ENCODE assay signal across 8 cellular contexts in the genomic region with DNA sequence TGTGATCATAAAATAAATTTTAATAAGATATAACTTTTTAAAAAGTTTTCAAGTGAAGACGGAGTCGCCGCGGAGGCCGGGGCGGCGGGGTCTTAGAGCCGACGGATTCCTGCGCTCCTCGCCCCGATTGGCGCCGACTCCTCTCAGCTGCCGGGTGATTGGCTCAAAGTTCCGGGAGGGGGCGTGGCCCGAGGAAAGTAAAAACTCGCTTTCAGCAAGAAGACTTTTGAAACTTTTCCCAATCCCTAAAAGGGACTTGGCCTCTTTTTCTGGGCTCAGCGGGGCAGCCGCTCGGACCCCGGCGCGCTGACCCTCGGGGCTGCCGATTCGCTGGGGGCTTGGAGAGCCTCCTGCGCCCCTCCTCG. TPM values are rescaled to one million over a fixed set of nuclear protein-coding genes. Genes with fewer than 3 reads are reported as not detected.
DNase-seq lines count a peak whose midpoint lies in the region; ATAC-seq lines count a peak whose summit lies in the region.

A gene (plus strand): TSS at position 229 of the 365 bp plus-strand sequence. CDS start 507 bp downstream, outside the sequence.

- H3K4me1 Mint-ChIP-seq in T-cell: peaks cover 19 to 32% (median 20%) of the 10 kb centered on the region in 3 donors
- peaks cover 15% of the 10 kb centered on the region for H3K4me1 Mint-ChIP-seq in central memory CD8-positive, alpha-beta T cell
- peaks cover 21% of the 10 kb centered on the region for H3K4me1 Mint-ChIP-seq in stimulated activated memory B cell treated with anti-CD40 and anti-IgM and Interleukin-4, amounts not matched to agents 10 μg/mL and 1 μg/mL and 100 μg/mL, for 72 hours

- H3K4me3 Mint-ChIP-seq in T-cell: peak within 1 kb of the TSS; percentile 6 to 68 (median 21)
- H3K4me3 Mint-ChIP-seq in central memory CD8-positive, alpha-beta T cell: peak within 1 kb of the TSS; percentile 36
- H3K4me3 Mint-ChIP-seq in stimulated activated memory B cell treated with anti-CD40 and anti-IgM and Interleukin-4, amounts not matched to agents 10 μg/mL and 1 μg/mL and 100 μg/mL, for 72 hours: no peak within 1 kb of the TSS

- DNase-seq in DMS114 treated with DMSO at 0.1 percent for 48 hours (lab: John Stamatoyannopoulos, UW; ENCODE audit: unreplicated experiment): peak; percentile 78
- peak in 26 of 34 experiments; percentile 17 to 63 (median 36) for DNase-seq in T-cell
- DNase-seq in central memory CD8-positive, alpha-beta T cell (ENCODE audit: low spot score in 2 of 2): no peak
- peak; percentile 93 for DNase-seq in islet precursor cell
- peak; percentile 68 for DNase-seq in stimulated activated CD4-positive, alpha-beta T cell treated with anti-CD3 and anti-CD28 coated beads, Interleukin-4, amount 100 ng/mL, for 1 hour

- H3K9me3 Mint-ChIP-seq in T-cell: no peaks in the 10 kb centered on the region
- H3K9me3 Mint-ChIP-seq in central memory CD8-positive, alpha-beta T cell: no peaks in the 10 kb centered on the region
- H3K9me3 Mint-ChIP-seq in stimulated activated memory B cell treated with anti-CD40 and anti-IgM and Interleukin-4, amounts not matched to agents 10 μg/mL and 1 μg/mL and 100 μg/mL, for 72 hours: no peaks in the 10 kb centered on the region

- POLR2A ChIA-PET in T-cell (lab: Charles Lee): no interaction called here

- H3K36me3 Mint-ChIP-seq in T-cell: no peaks in the 10 kb centered on the region
- H3K36me3 Mint-ChIP-seq in central memory CD8-positive, alpha-beta T cell (ENCODE audit: insufficient read depth): peaks cover 2% of the 10 kb centered on the region
- no peaks in the 10 kb centered on the region for H3K36me3 Mint-ChIP-seq in stimulated activated memory B cell treated with anti-CD40 and anti-IgM and Interleukin-4, amounts not matched to agents 10 μg/mL and 1 μg/mL and 100 μg/mL, for 72 hours

- H3K27me3 Mint-ChIP-seq in T-cell: peaks cover 52 to 74% of the 10 kb centered on the region in 2 donors
- peaks cover 60% of the 10 kb centered on the region for H3K27me3 Mint-ChIP-seq in central memory CD8-positive, alpha-beta T cell
- peaks cover 74% of the 10 kb centered on the region for H3K27me3 Mint-ChIP-seq in stimulated activated memory B cell treated with anti-CD40 and anti-IgM and Interleukin-4, amounts not matched to agents 10 μg/mL and 1 μg/mL and 100 μg/mL, for 72 hours

- CTCF ChIA-PET in T-cell (lab: Charles Lee): no interaction called here

- ATAC-seq in T-cell (replicated peaks in 1 of 4): peak in 1 of 4 experiments; percentile 66
- no peak for ATAC-seq in central memory CD8-positive, alpha-beta T cell (replicated peaks; ENCODE audit: extremely low read depth, poor library complexity, severe bottlenecking)
- ATAC-seq in HG03442 (IDR thresholded peaks at IDR 0.05; ENCODE audit: unreplicated experiment): no peak
- ATAC-seq in GM21717 (IDR thresholded peaks at IDR 0.05; ENCODE audit: unreplicated experiment): no peak
- ATAC-seq in stimulated activated memory B cell treated with anti-CD40 and anti-IgM and Interleukin-4, amounts not matched to agents 10 μg/mL and 1 μg/mL and 100 μg/mL, for 72 hours: no peak

- no peak within 1 kb of the TSS for H3K27ac Mint-ChIP-seq in T-cell
- H3K27ac Mint-ChIP-seq in central memory CD8-positive, alpha-beta T cell (ENCODE audit: low read depth): peak within 1 kb of the TSS; percentile 41
- H3K27ac Mint-ChIP-seq in stimulated activated memory B cell treated with anti-CD40 and anti-IgM and Interleukin-4, amounts not matched to agents 10 μg/mL and 1 μg/mL and 100 μg/mL, for 72 hours: no peak within 1 kb of the TSS

RNA-seq across cellular contexts. Expression of the gene that starts here (rescaled TPM):
- not detected for total RNA-seq in T-cell

Comparison
In these comparisons a context has a peak if more than half of its experiments do, and no peak if none do; other contexts are left out.
1. Peak in DNase-seq in T-cell; RNA of the gene not detected or under 1 TPM.
2. DNase-seq: peak in DMS114 treated with DMSO at 0.1 percent for 48 hours (single experiment), islet precursor cell (single experiment) and stimulated activated CD4-positive, alpha-beta T cell treated with anti-CD3 and anti-CD28 coated beads, Interleukin-4, amount 100 ng/mL, for 1 hour (single experiment); none in central memory CD8-positive, alpha-beta T cell (0 of 2).